In the genomic region with DNA sequence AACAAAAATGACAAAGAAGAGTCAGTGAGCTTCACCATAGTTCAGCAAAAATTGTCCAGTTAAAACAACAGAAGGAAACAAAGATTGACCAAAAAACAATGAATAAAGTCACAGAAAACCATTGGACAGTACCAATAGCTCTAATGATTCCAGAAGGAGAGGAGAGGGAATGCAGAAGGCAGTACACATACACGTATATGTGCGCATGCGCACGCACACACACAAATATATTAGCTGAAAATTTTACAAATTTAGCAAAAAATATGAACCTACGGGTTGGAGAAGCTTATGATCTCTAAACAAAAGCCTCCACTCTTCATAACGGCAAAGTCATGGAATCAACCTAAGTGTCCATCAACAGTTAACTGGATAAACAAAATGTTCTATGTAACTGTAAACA, we compare ENCODE assay signal across 8 cellular contexts.
"Had no signal": no experiment of that assay in that cellular context is flagged by ENCODE, and none has a peak within 500 bp of the region (broad histone marks: within the 10 kb centered on the region; RNA-seq: fewer than 3 reads in every experiment).

No MANE protein-coding gene starts in this region.

- DNase-seq: GDM1, GF-D8 had no signal

- FAIRE-seq: G401.6, GM12878, GM12891, GM12892, GM18507, GM19239 had no signal

- H3K4me3 ChIP-seq: GM12878 had no signal

- ATAC-seq: GM12878 had no signal
